Comparison of ENCODE assay signal across 22 cellular contexts in the genomic region with DNA sequence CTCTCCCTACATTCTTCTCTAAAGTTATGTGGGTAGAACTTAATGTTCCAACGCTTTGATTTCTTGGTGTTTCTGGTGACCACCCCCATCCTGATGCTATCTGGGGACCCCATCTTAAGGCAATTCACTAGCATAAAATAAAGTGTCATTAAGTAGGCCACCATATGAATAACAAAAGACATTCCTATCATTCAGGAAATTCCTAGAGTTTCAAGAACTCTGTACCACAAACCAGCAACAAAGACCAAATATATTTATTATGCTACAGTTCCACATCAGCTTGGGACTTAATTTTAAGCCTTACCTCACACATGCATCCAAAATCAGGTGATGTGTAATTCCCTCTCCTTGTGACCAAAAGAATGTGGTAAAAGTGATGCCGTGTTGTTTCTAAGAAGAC.
A peak's percentile ranks its signal among the peaks of the same experiment; 100 is the strongest.
DNase-seq lines count a peak whose midpoint lies in the region; ATAC-seq, FAIRE-seq and TF ChIP-seq lines count a peak whose summit lies in the region.
"Had no signal": no experiment of that assay in that cellular context is flagged by ENCODE, and none has a peak within 500 bp of the region (broad histone marks: within the 10 kb centered on the region; RNA-seq: fewer than 3 reads in every experiment).

No MANE protein-coding gene starts in this region.

- no peak overlapping the region for H3K9ac ChIP-seq in astrocyte (ENCODE audit: low read length)
- H3K9ac ChIP-seq: GM23248, SK-N-SH had no signal

- H3K9me3 ChIP-seq in astrocyte (ENCODE audit: insufficient read depth, low read depth, low read length) = no peaks in the 10 kb centered on the region
- H3K9me3 ChIP-seq: BE2C, Peyer's patch, SK-N-SH had no signal

- H3K4me3 ChIP-seq in astrocyte (ENCODE audit: insufficient read depth, low read depth, low read length) = no peak overlapping the region
- H3K4me3 ChIP-seq: GM23248, Peyer's patch had no signal

- peaks cover 18% of the 10 kb centered on the region for H3K4me1 Mint-ChIP-seq in astrocyte (ENCODE audit: low read depth, unreplicated experiment)
- no peaks in the 10 kb centered on the region for H3K4me1 Mint-ChIP-seq in activated CD8-positive, alpha-beta T cell treated with anti-CD3 and anti-CD28 coated beads, Interleukin-2, amount 10 ng/mL, durations not matched to agents 7 days and 5 days (ENCODE audit: low read depth)

- no peaks in the 10 kb centered on the region for H3K27me3 Mint-ChIP-seq in astrocyte (ENCODE audit: low read depth, unreplicated experiment)
- no peaks in the 10 kb centered on the region for H3K27me3 Mint-ChIP-seq in activated CD8-positive, alpha-beta T cell treated with anti-CD3 and anti-CD28 coated beads, Interleukin-2, amount 10 ng/mL, durations not matched to agents 7 days and 5 days (ENCODE audit: low read depth)
- H3K27me3 Mint-ChIP-seq: CD4-positive, alpha-beta T cell had no signal

- H3K4me2 ChIP-seq in astrocyte (ENCODE audit: low read length) = no peak overlapping the region
- H3K4me2 ChIP-seq: SK-N-SH had no signal

- no peak overlapping the region for H3K4me3 Mint-ChIP-seq in astrocyte (ENCODE audit: unreplicated experiment)
- no peak overlapping the region for H3K4me3 Mint-ChIP-seq in activated CD8-positive, alpha-beta T cell treated with anti-CD3 and anti-CD28 coated beads, Interleukin-2, amount 10 ng/mL, durations not matched to agents 7 days and 5 days
- H3K4me3 Mint-ChIP-seq: CD4-positive, alpha-beta T cell; HFFc6 had no signal

- H3K27ac ChIP-seq in astrocyte (ENCODE audit: low read depth, low read length) = no peak overlapping the region
- H3K27ac ChIP-seq: GM23248, Peyer's patch had no signal

- POLR2A ChIA-PET in activated CD8-positive, alpha-beta T cell treated with anti-CD3 and anti-CD28 coated beads, Interleukin-2, amount 10 ng/mL, durations not matched to agents 7 days and 5 days (lab: Charles Lee) = no interaction called here

- no peak for FAIRE-seq in astrocyte (lab: Jason Lieb, UNC)

- H3K4me1 ChIP-seq in astrocyte (ENCODE audit: insufficient read depth, low read length) = no peaks in the 10 kb centered on the region
- H3K4me1 ChIP-seq: BE2C, Peyer's patch had no signal

- CTCF ChIA-PET in activated CD8-positive, alpha-beta T cell treated with anti-CD3 and anti-CD28 coated beads, Interleukin-2, amount 10 ng/mL, durations not matched to agents 7 days and 5 days (lab: Charles Lee) = no interaction called here

- H4K20me1 ChIP-seq in astrocyte (ENCODE audit: insufficient read depth, low read length) = no peaks in the 10 kb centered on the region

- DNase-seq in H4 (ENCODE audit: low spot score) (peak; percentile 37), astrocyte (ENCODE audit: low read depth) (peak; percentile 85), iPS-NIHi11 (ENCODE audit: low spot score) (peak; percentile 21), NCI-H345 treated with DMSO at 0.1 percent for 48 hours (lab: John Stamatoyannopoulos, UW; ENCODE audit: unreplicated experiment) (no peak), AML-193 (lab: John Stamatoyannopoulos, UW) (no peak), NCI-H1092 treated with DMSO at 0.1 percent for 48 hours (lab: John Stamatoyannopoulos, UW) (no peak)
- DNase-seq in activated CD8-positive, alpha-beta T cell treated with anti-CD3 and anti-CD28 coated beads, Interleukin-2, amount 10 ng/mL, durations not matched to agents 7 days and 5 days = no peak
- DNase-seq: BE2C; Calu3; CD4-positive, alpha-beta T cell; GM23248; HFFc6; Karpas-422; MM.1S; NCI-H1105; NCI-H1694; NCI-H2107; NCI-H2227 treated with DMSO at 0.1 percent for 48 hours; NCI-H524 treated with DMSO at 0.1 percent for 48 hours; Peyer's patch; SK-N-SH had no signal

- peak overlapping the region; percentile 77 for H3K27ac Mint-ChIP-seq in astrocyte (ENCODE audit: unreplicated experiment)
- H3K27ac Mint-ChIP-seq in activated CD8-positive, alpha-beta T cell treated with anti-CD3 and anti-CD28 coated beads, Interleukin-2, amount 10 ng/mL, durations not matched to agents 7 days and 5 days = no peak overlapping the region
- H3K27ac Mint-ChIP-seq: CD4-positive, alpha-beta T cell; HFFc6 had no signal

- H2AFZ ChIP-seq in astrocyte (ENCODE audit: low read depth, low read length) = no peak overlapping the region
- H2AFZ ChIP-seq: GM23248 had no signal

- H3K9me3 Mint-ChIP-seq in astrocyte (ENCODE audit: unreplicated experiment) = peaks cover 3% of the 10 kb centered on the region
- H3K9me3 Mint-ChIP-seq in activated CD8-positive, alpha-beta T cell treated with anti-CD3 and anti-CD28 coated beads, Interleukin-2, amount 10 ng/mL, durations not matched to agents 7 days and 5 days (ENCODE audit: insufficient read depth) = peaks cover 34% of the 10 kb centered on the region

- H3K27me3 ChIP-seq in astrocyte (ENCODE audit: insufficient read depth, low read length) = no peaks in the 10 kb centered on the region
- H3K27me3 ChIP-seq: BE2C, Peyer's patch had no signal

- no peak for ATAC-seq in activated CD8-positive, alpha-beta T cell treated with anti-CD3 and anti-CD28 coated beads, Interleukin-2, amount 10 ng/mL, durations not matched to agents 7 days and 5 days
- ATAC-seq: Right ventricle myocardium inferior had no signal

- H3K36me3 Mint-ChIP-seq in astrocyte (ENCODE audit: low read depth, unreplicated experiment) = no peaks in the 10 kb centered on the region
- H3K36me3 Mint-ChIP-seq in activated CD8-positive, alpha-beta T cell treated with anti-CD3 and anti-CD28 coated beads, Interleukin-2, amount 10 ng/mL, durations not matched to agents 7 days and 5 days (ENCODE audit: low read depth) = no peaks in the 10 kb centered on the region

- TF ChIP-seq CTCF in astrocyte (IDR thresholded peaks at IDR 0.05; ENCODE audit: insufficient read depth, low read depth, low read length) = no peak

- no peaks in the 10 kb centered on the region for H3K79me2 ChIP-seq in astrocyte (ENCODE audit: insufficient read depth, low read length)

- H3K36me3 ChIP-seq in astrocyte (ENCODE audit: insufficient read depth, low read length) = no peaks in the 10 kb centered on the region
- H3K36me3 ChIP-seq: BE2C, Peyer's patch had no signal

Comparison
In these comparisons a context has a peak if more than half of its experiments do, and no peak if none do; other contexts are left out.
1. DNase-seq: peak in H4 (single experiment), astrocyte (single experiment) and iPS-NIHi11 (single experiment); none in NCI-H345 treated with DMSO at 0.1 percent for 48 hours (single experiment), activated CD8-positive, alpha-beta T cell treated with anti-CD3 and anti-CD28 coated beads, Interleukin-2, amount 10 ng/mL, durations not matched to agents 7 days and 5 days (single experiment), AML-193 (0 of 2) and NCI-H1092 treated with DMSO at 0.1 percent for 48 hours (single experiment).